12 cellular contexts compared by ENCODE assay signal in the genomic region with DNA sequence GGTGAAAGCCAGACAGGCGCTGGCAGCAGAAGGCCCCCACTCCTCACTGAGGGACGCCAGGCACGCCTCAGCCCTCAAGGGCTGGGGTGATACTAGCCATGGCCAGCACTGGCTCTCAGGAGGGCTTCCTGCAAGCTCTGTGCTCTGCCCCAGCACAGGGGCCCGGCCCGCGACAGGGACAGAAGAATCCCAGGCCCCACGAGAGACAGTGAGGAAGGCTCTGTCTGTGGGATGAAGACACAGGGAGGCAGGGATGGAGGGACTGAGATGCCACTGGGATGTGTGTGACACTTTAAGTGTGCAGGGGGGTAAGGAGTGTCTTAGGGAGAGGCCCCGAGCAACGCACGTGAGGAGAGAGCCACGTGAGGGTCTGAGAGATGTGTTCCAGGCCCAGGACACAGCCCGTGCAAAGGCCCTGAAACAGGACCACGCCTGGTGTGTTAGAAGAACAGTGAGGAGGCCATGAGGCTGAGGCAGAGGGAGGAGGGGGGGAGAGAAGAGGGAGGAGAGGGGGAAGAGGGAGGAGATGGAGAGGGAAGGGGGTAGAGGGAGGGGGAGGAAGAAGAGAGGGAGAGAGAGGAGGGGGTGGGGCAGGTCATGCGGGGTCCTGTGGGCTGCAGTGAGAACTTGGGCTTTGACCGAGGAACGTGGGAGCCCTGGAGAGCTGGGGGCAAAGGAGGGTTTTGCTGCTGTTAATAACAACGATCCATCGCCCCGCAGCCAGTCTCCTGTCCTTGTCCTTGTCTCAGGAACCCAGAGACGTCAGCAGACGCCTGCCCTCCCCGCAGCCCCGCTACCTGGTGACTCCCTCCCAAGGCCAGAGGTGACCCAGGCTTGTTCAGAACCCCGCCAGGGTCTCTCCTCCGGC. TPM values are rescaled to one million over a fixed set of nuclear protein-coding genes. Genes with fewer than 3 reads are reported as not detected.
DNase-seq lines count a peak whose midpoint lies in the region; ATAC-seq and TF ChIP-seq lines count a peak whose summit lies in the region.
"Had no signal": no experiment of that assay in that cellular context is flagged by ENCODE, and none has a peak within 500 bp of the region (broad histone marks: within the 10 kb centered on the region; RNA-seq: fewer than 3 reads in every experiment).

No MANE protein-coding gene starts in this region.

- CTCF ChIA-PET in WTC11 (lab: Charles Lee) = interaction anchor here (1.9 to 2.1 kb wide), 2 partner anchors 7 to 10 kb away, joined by 7 to 8 read pairs; a partner anchor contains a TSS

- ATAC-seq in activated T-cell treated with anti-CD3 and anti-CD28 coated beads, Interleukin-2, amount 50 U/mL, for 72 hours (replicated peaks in 1 of 2) = no peak
- no peak for ATAC-seq in WTC11

- TF ChIP-seq CTCF in WTC11 (IDR thresholded peaks at IDR 0.05) (no peak), progenitor cell of endocrine pancreas (IDR thresholded peaks at IDR 0.05; ENCODE audit: unreplicated experiment) (no peak)

- peaks cover 3 to 14% of the 10 kb centered on the region in 2 donors for H3K36me3 Mint-ChIP-seq in activated T-cell treated with anti-CD3 and anti-CD28 coated beads, Interleukin-2, amount 50 U/mL, for 72 hours (ENCODE audit: insufficient read depth in 2 of 2)
- H3K36me3 Mint-ChIP-seq in WTC11 (peaks cover 52% of the 10 kb centered on the region), progenitor cell of endocrine pancreas (ENCODE audit: insufficient read depth) (peaks cover 16% of the 10 kb centered on the region)

- H3K4me1 Mint-ChIP-seq in activated T-cell treated with anti-CD3 and anti-CD28 coated beads, Interleukin-2, amount 50 U/mL, for 72 hours (ENCODE audit: low read depth) = peaks cover 16% of the 10 kb centered on the region
- H3K4me1 Mint-ChIP-seq in WTC11 = 0 out of 2 replicates have a peak, but pooled peaks cover 3% of the 10 kb centered on the region
- H3K4me1 Mint-ChIP-seq in progenitor cell of endocrine pancreas (ENCODE audit: low read depth) = no peaks in the 10 kb centered on the region

- POLR2A ChIA-PET in WTC11 (lab: Charles Lee) = no interaction called here

- no peak overlapping the region for H3K4me3 Mint-ChIP-seq in activated T-cell treated with anti-CD3 and anti-CD28 coated beads, Interleukin-2, amount 50 U/mL, for 72 hours
- H3K4me3 Mint-ChIP-seq in WTC11 = no peak overlapping the region
- H3K4me3 Mint-ChIP-seq in progenitor cell of endocrine pancreas (ENCODE audit: low read depth) = no peak overlapping the region

- no peak for DNase-seq in activated T-cell treated with anti-CD3 and anti-CD28 coated beads, Interleukin-2, amount 50 U/mL, for 72 hours
- DNase-seq in activated T-cell treated with anti-CD3 and anti-CD28 coated beads, Interleukin-2, amount 50 U/mL, for 1 hour = no peak
- DNase-seq in WTC11 (ENCODE audit: low spot score) (no peak), progenitor cell of endocrine pancreas (ENCODE audit: low spot score, unreplicated experiment) (no peak), NCI-H1694 treated with DMSO at 0.1 percent for 48 hours (lab: John Stamatoyannopoulos, UW) (no peak), NCI-H345 (lab: John Stamatoyannopoulos, UW) (no peak)
- DNase-seq: dorsolateral prefrontal cortex; NCI-H1417 treated with DMSO at 0.1 percent for 48 hours; NK-92 treated with Interleukin-12 subunit alpha and Interleukin-12 subunit beta, amount 100 ng/mL, for 24 hours; stimulated activated CD4-positive, alpha-beta T cell treated with anti-CD3 and anti-CD28 coated beads, Interleukin-2, amount 100 ng/mL, for 24 hours; T-helper 1 cell had no signal

- H3K9me3 Mint-ChIP-seq in activated T-cell treated with anti-CD3 and anti-CD28 coated beads, Interleukin-2, amount 50 U/mL, for 72 hours = no peaks in the 10 kb centered on the region
- H3K9me3 Mint-ChIP-seq in WTC11 (no peaks in the 10 kb centered on the region), progenitor cell of endocrine pancreas (ENCODE audit: low read depth) (no peaks in the 10 kb centered on the region)

- H3K27ac Mint-ChIP-seq in activated T-cell treated with anti-CD3 and anti-CD28 coated beads, Interleukin-2, amount 50 U/mL, for 72 hours = peak overlapping the region; percentile 27
- H3K27ac Mint-ChIP-seq in WTC11 (peak overlapping the region; percentile 32; the same call in 1 of the 2 replicates), progenitor cell of endocrine pancreas (peak overlapping the region; percentile 79)

- H3K27me3 Mint-ChIP-seq in activated T-cell treated with anti-CD3 and anti-CD28 coated beads, Interleukin-2, amount 50 U/mL, for 72 hours (ENCODE audit: low read depth) = no peaks in the 10 kb centered on the region
- H3K27me3 Mint-ChIP-seq in WTC11 (ENCODE audit: low read depth) = no peaks in the 10 kb centered on the region
- no peaks in the 10 kb centered on the region for H3K27me3 Mint-ChIP-seq in progenitor cell of endocrine pancreas

TF ChIP-seq in WTC11, 78 proteins besides CTCF, POLR2A, EP300 and RAD21:
- TF ChIP-seq, protein P1, sequence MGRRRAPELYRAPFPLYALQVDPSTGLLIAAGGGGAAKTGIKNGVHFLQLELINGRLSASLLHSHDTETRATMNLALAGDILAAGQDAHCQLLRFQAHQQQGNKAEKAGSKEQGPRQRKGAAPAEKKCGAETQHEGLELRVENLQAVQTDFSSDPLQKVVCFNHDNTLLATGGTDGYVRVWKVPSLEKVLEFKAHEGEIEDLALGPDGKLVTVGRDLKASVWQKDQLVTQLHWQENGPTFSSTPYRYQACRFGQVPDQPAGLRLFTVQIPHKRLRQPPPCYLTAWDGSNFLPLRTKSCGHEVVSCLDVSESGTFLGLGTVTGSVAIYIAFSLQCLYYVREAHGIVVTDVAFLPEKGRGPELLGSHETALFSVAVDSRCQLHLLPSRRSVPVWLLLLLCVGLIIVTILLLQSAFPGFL (CRISPR knock-in tag; IDR thresholded peaks at IDR 0.05; ENCODE audit: borderline replicate concordance) = no peak
- TF ChIP-seq, protein P2, sequence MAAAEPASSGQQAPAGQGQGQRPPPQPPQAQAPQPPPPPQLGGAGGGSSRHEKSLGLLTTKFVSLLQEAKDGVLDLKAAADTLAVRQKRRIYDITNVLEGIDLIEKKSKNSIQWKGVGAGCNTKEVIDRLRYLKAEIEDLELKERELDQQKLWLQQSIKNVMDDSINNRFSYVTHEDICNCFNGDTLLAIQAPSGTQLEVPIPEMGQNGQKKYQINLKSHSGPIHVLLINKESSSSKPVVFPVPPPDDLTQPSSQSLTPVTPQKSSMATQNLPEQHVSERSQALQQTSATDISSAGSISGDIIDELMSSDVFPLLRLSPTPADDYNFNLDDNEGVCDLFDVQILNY (CRISPR knock-in tag; IDR thresholded peaks at IDR 0.05) = no peak
- TF ChIP-seq ZNF423 (CRISPR knock-in tag; IDR thresholded peaks at IDR 0.05) (no peak), ZNF121 (CRISPR knock-in tag; IDR thresholded peaks at IDR 0.05) (0 out of 2 replicates have a peak, but pooled peaks have one; percentile 27), GRHL2 (CRISPR knock-in tag; IDR thresholded peaks at IDR 0.05; ENCODE audit: insufficient replicate concordance, severe bottlenecking) (no peak), NFATC4 (CRISPR knock-in tag; IDR thresholded peaks at IDR 0.05) (no peak), MYBL2 (CRISPR knock-in tag; IDR thresholded peaks at IDR 0.05) (no peak)
- TF ChIP-seq, protein P3, sequence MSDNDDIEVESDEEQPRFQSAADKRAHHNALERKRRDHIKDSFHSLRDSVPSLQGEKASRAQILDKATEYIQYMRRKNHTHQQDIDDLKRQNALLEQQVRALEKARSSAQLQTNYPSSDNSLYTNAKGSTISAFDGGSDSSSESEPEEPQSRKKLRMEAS (CRISPR knock-in tag; IDR thresholded peaks at IDR 0.05) = no peak

RNA-seq across cellular contexts. Expression of a gene that starts 7.2 kb away (rescaled TPM):
- total RNA-seq in activated T-cell treated with anti-CD3 and anti-CD28 coated beads, Interleukin-2, amount 50 U/mL, for 72 hours = 1,000 to 10,000 TPM; 1,272 to 1,302 TPM
- 1,080 to 1,240 TPM (median 1,178 TPM) in 3 replicates for total RNA-seq in WTC11 (2021)
- total RNA-seq in progenitor cell of endocrine pancreas = 720 and 727 TPM in 2 replicates

RNA-seq across cellular contexts. Expression of a gene that starts 16.4 kb away (rescaled TPM):
- 1 to 10 TPM; 3.0 to 5.1 TPM for total RNA-seq in activated T-cell treated with anti-CD3 and anti-CD28 coated beads, Interleukin-2, amount 50 U/mL, for 72 hours
- 11.8 to 19.1 TPM (median 15.5 TPM) in 3 replicates for total RNA-seq in WTC11 (2021)
- 20.1 and 21.1 TPM in 2 replicates for total RNA-seq in progenitor cell of endocrine pancreas

RNA-seq across cellular contexts. Expression of a gene that starts 16.9 kb away (rescaled TPM):
- 10 to 100 TPM; 33.8 to 34.1 TPM for total RNA-seq in activated T-cell treated with anti-CD3 and anti-CD28 coated beads, Interleukin-2, amount 50 U/mL, for 72 hours
- total RNA-seq in WTC11 (2021) (30.0 to 32.8 TPM (median 32.5 TPM) in 3 replicates), progenitor cell of endocrine pancreas (28.1 and 29.7 TPM in 2 replicates)

RNA-seq across cellular contexts. Expression of a gene that starts 22.7 kb away (rescaled TPM):
- 100 to 1,000 TPM; 262 to 266 TPM for total RNA-seq in activated T-cell treated with anti-CD3 and anti-CD28 coated beads, Interleukin-2, amount 50 U/mL, for 72 hours
- total RNA-seq in WTC11 (2021) = 171 to 186 TPM (median 180 TPM) in 3 replicates
- 56.1 and 61.7 TPM in 2 replicates for total RNA-seq in progenitor cell of endocrine pancreas

RNA-seq across cellular contexts. Expression of a gene that starts 23.2 kb away (rescaled TPM):
- not detected for total RNA-seq in activated T-cell treated with anti-CD3 and anti-CD28 coated beads, Interleukin-2, amount 50 U/mL, for 72 hours
- total RNA-seq in WTC11 (2021) (0.50 TPM in 1 of 3 replicates, not detected in the others), progenitor cell of endocrine pancreas (not detected in 2 replicates)
- total RNA-seq: dorsolateral prefrontal cortex, glomerular endothelial cell had no signal

Comparison
In these comparisons a context has a peak if more than half of its experiments do, and no peak if none do; other contexts are left out.
1. H3K27ac Mint-ChIP-seq: peak in every context shown above with its lines; median percentile 79 in progenitor cell of endocrine pancreas; 32 in WTC11; 27 in activated T-cell treated with anti-CD3 and anti-CD28 coated beads, Interleukin-2, amount 50 U/mL, for 72 hours.